ENCODE assay signal across 8 cellular contexts in genomic region chr9:121299467-121300282, GRCh38. TPM values are rescaled to one million over a fixed set of nuclear protein-coding genes. Genes with fewer than 3 reads are reported as not detected.
DNase-seq lines count a peak whose midpoint lies in the region; ATAC-seq and TF ChIP-seq lines count a peak whose summit lies in the region.

No MANE protein-coding gene starts in this region.

- H3K36me3 ChIP-seq in Peyer's patch: peaks cover 0 to 31% (median 0%) of the 10 kb centered on the region in 3 donors

- peak; percentile 18 to 21 for TF ChIP-seq POLR2A in Peyer's patch (IDR thresholded peaks at IDR 0.05)

- no peaks in the 10 kb centered on the region for H3K9me3 ChIP-seq in Peyer's patch

- DNase-seq in activated T-cell treated with anti-CD3 and anti-CD28 coated beads for 48 hours (ENCODE audit: low read depth): peak; percentile 17
- DNase-seq in activated T-cell treated with anti-CD3 and anti-CD28 coated beads for 4 hours: no peak
- DNase-seq in Peyer's patch: peak; percentile 29 to 83 (median 79)
- peak; percentile 89 for DNase-seq in coronary artery (ENCODE audit: low spot score)
- no peak for DNase-seq in left lobe of liver (ENCODE audit: low spot score)
- DNase-seq in stimulated activated effector memory CD8-positive, alpha-beta T cell treated with anti-CD3 and anti-CD28 coated beads, Interleukin-12 subunit alpha, Interleukin-12 subunit beta, amount 100 ng/mL, for 72 hours (ENCODE audit: low spot score in 2 of 2): peak in 1 of 2 donors; percentile 55

- H3K9me3 Mint-ChIP-seq in stimulated activated effector memory CD8-positive, alpha-beta T cell treated with anti-CD3 and anti-CD28 coated beads, Interleukin-12 subunit alpha, Interleukin-12 subunit beta, amount 100 ng/mL, for 72 hours: no peaks in the 10 kb centered on the region

- H3K4me3 Mint-ChIP-seq in stimulated activated effector memory CD8-positive, alpha-beta T cell treated with anti-CD3 and anti-CD28 coated beads, Interleukin-12 subunit alpha, Interleukin-12 subunit beta, amount 100 ng/mL, for 72 hours: peak overlapping the region; percentile 45

- peak; percentile 53 for ATAC-seq in left lobe of liver
- ATAC-seq in stimulated activated effector memory CD8-positive, alpha-beta T cell treated with anti-CD3 and anti-CD28 coated beads, Interleukin-12 subunit alpha, Interleukin-12 subunit beta, amount 100 ng/mL, for 72 hours: peak; percentile 59
- no peak for ATAC-seq in HG03095 (IDR thresholded peaks at IDR 0.05; ENCODE audit: unreplicated experiment)
- no peak for ATAC-seq in GM19328 (IDR thresholded peaks at IDR 0.05; ENCODE audit: unreplicated experiment)

- no peak overlapping the region for H3K27ac Mint-ChIP-seq in stimulated activated effector memory CD8-positive, alpha-beta T cell treated with anti-CD3 and anti-CD28 coated beads, Interleukin-12 subunit alpha, Interleukin-12 subunit beta, amount 100 ng/mL, for 72 hours

- H3K4me1 Mint-ChIP-seq in stimulated activated effector memory CD8-positive, alpha-beta T cell treated with anti-CD3 and anti-CD28 coated beads, Interleukin-12 subunit alpha, Interleukin-12 subunit beta, amount 100 ng/mL, for 72 hours: peaks cover 18% of the 10 kb centered on the region

- peaks cover 6 to 84% (median 10%) of the 10 kb centered on the region in 4 donors for H3K4me1 ChIP-seq in Peyer's patch

- peak overlapping the region; percentile 48 to 72 (median 64) for H3K4me3 ChIP-seq in Peyer's patch
- H3K4me3 ChIP-seq in coronary artery: peak overlapping the region; percentile 75

- TF ChIP-seq CTCF in Peyer's patch (IDR thresholded peaks at IDR 0.05): peak in 1 of 6 experiments; percentile 7
- TF ChIP-seq CTCF in coronary artery (IDR thresholded peaks at IDR 0.05): no peak

- H3K27ac ChIP-seq in Peyer's patch (peak overlapping the region; percentile 61 to 87 (median 80)), coronary artery (peak overlapping the region; percentile 88 to 97)

- H3K27me3 ChIP-seq in Peyer's patch: no peaks in the 10 kb centered on the region

- H3K36me3 Mint-ChIP-seq in stimulated activated effector memory CD8-positive, alpha-beta T cell treated with anti-CD3 and anti-CD28 coated beads, Interleukin-12 subunit alpha, Interleukin-12 subunit beta, amount 100 ng/mL, for 72 hours: no peaks in the 10 kb centered on the region

RNA-seq across cellular contexts. Expression of gene GSN, which starts 31.7 kb away (rescaled TPM):
- total RNA-seq in Peyer's patch: 100 to 1,000 TPM; 364 to 571 (median 480) TPM
- total RNA-seq in left lobe of liver: 30.8 TPM

Comparison
In these comparisons a context has a peak if more than half of its experiments do, and no peak if none do; other contexts are left out.
1. DNase-seq: peak in activated T-cell treated with anti-CD3 and anti-CD28 coated beads for 48 hours (single experiment), Peyer's patch (3 of 3) and coronary artery (single experiment); none in activated T-cell treated with anti-CD3 and anti-CD28 coated beads for 4 hours (single experiment) and left lobe of liver (single experiment).
2. ATAC-seq: peak in left lobe of liver (single experiment) and stimulated activated effector memory CD8-positive, alpha-beta T cell treated with anti-CD3 and anti-CD28 coated beads, Interleukin-12 subunit alpha, Interleukin-12 subunit beta, amount 100 ng/mL, for 72 hours (single experiment); none in HG03095 (single experiment) and GM19328 (single experiment).
3. RNA of gene GSN, which starts 31.7 kb away (total RNA-seq): 364 to 571 TPM in Peyer's patch; 30.8 TPM in left lobe of liver (single experiment); every median in the first group is over 10 times any median in the second.